Comparison of ENCODE assay signal across 14 cellular contexts in the genomic region with DNA sequence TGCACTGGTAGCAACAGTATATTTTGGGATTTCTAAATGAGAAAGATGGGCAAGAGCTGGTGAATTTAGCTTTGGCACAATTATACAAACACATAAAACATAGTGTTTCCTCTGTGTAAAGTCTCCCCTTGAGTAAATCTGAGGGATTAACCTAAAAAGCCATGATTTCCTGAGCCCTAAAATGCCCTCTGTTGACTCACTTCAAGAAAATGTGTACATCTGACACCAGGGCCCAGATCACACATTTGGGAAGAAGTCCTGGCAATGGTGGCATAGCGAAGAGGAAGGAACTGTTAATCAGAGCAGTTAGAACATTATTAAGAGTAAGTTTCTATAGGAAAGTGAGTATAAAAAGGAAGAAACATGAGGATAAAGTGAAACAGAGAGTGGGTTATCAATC.
DNase-seq lines count a peak whose midpoint lies in the region; ATAC-seq, FAIRE-seq and TF ChIP-seq lines count a peak whose summit lies in the region.
"Had no signal": no experiment of that assay in that cellular context is flagged by ENCODE, and none has a peak within 500 bp of the region (broad histone marks: within the 10 kb centered on the region; RNA-seq: fewer than 3 reads in every experiment).

No MANE protein-coding gene starts in this region.

- H3K27me3 Mint-ChIP-seq in neural progenitor cell (ENCODE audit: insufficient read depth, low read depth), result no peaks in the 10 kb centered on the region

- H3K27me3 ChIP-seq in MG63, result no peaks in the 10 kb centered on the region
- no peaks in the 10 kb centered on the region for H3K27me3 ChIP-seq in neural progenitor cell
- no peaks in the 10 kb centered on the region for H3K27me3 ChIP-seq in tibial nerve

- H3K79me2 ChIP-seq in neural progenitor cell (ENCODE audit: low read depth), result no peaks in the 10 kb centered on the region

- TF ChIP-seq CTCF in neural progenitor cell (IDR thresholded peaks at IDR 0.05) (no peak), tibial nerve (IDR thresholded peaks at IDR 0.05) (no peak)

- no peak for TF ChIP-seq POLR2A in tibial nerve (IDR thresholded peaks at IDR 0.05)

- no peak overlapping the region for H3K4me3 ChIP-seq in MG63
- H3K4me3 ChIP-seq in neural progenitor cell, result no peak overlapping the region
- H3K4me3 ChIP-seq in tibial nerve, result no peak overlapping the region

- H3K4me3 Mint-ChIP-seq in neural progenitor cell, result no peak overlapping the region

- ATAC-seq in GM18519 (IDR thresholded peaks at IDR 0.05; ENCODE audit: low FRiP score, unreplicated experiment), result peak; percentile 3
- ATAC-seq: Panc1 had no signal

- H2AFZ ChIP-seq in neural progenitor cell (replicated peaks), result peak overlapping the region; percentile 34

- TF ChIP-seq EP300 in tibial nerve (IDR thresholded peaks at IDR 0.05), result no peak

- H3F3A ChIP-seq in neural progenitor cell (ENCODE audit: low read depth), result no peaks in the 10 kb centered on the region

- H3K36me3 ChIP-seq in MG63 (no peaks in the 10 kb centered on the region), neural progenitor cell (no peaks in the 10 kb centered on the region), tibial nerve (no peaks in the 10 kb centered on the region)

- H4K20me1 ChIP-seq in neural progenitor cell (ENCODE audit: low read depth), result no peaks in the 10 kb centered on the region

- 85% methylated on average over 1 of the region's 1 CpG for WGBS in tibial nerve, 2 donors

- H3K4me1 ChIP-seq in neural progenitor cell, result peaks cover 4% of the 10 kb centered on the region
- H3K4me1 ChIP-seq in tibial nerve, result no peaks in the 10 kb centered on the region

- H3K27ac ChIP-seq in neural progenitor cell (no peak overlapping the region), tibial nerve (no peak overlapping the region)

- H3K27ac Mint-ChIP-seq in neural progenitor cell, result no peak overlapping the region

- no peaks in the 10 kb centered on the region for H3K36me3 Mint-ChIP-seq in neural progenitor cell

- no peak overlapping the region for H3K4me2 ChIP-seq in neural progenitor cell

- no peak overlapping the region for H3K9ac ChIP-seq in neural progenitor cell

- no peaks in the 10 kb centered on the region for H3K9me3 ChIP-seq in MG63
- no peaks in the 10 kb centered on the region for H3K9me3 ChIP-seq in neural progenitor cell (ENCODE audit: low read depth)
- no peaks in the 10 kb centered on the region for H3K9me3 ChIP-seq in tibial nerve

- peaks cover 2% of the 10 kb centered on the region for H3K4me1 Mint-ChIP-seq in neural progenitor cell

- FAIRE-seq in RCC 7860 (lab: Jason Lieb, UNC), result no peak

- H3K9me3 Mint-ChIP-seq in neural progenitor cell, result no peaks in the 10 kb centered on the region

- DNase-seq in HCEC 1CT (peak; percentile 23), MG63 (peak; percentile 4), neural progenitor cell (ENCODE audit: low spot score) (no peak), tibial nerve (ENCODE audit: low spot score in 2 of 2) (no peak), HT-29 (ENCODE audit: low spot score) (no peak), RCC 7860 (ENCODE audit: low spot score) (no peak)
- DNase-seq: NCI-H146, NCI-H2171, NCI-H446 treated with DMSO at 0.1 percent for 48 hours, NCI-H774, SIG-M5, SW 1271 had no signal

Comparison
In these comparisons a context has a peak if more than half of its experiments do, and no peak if none do; other contexts are left out.
1. DNase-seq: peak in HCEC 1CT (single experiment) and MG63 (single experiment); none in neural progenitor cell (single experiment), tibial nerve (0 of 2), HT-29 (single experiment) and RCC 7860 (single experiment).